11 cellular contexts compared by ENCODE assay signal in genomic region chr15:68281008-68281407, GRCh38. TPM values are rescaled to one million over a fixed set of nuclear protein-coding genes. Genes with fewer than 3 reads are reported as not detected.
A peak's percentile ranks its signal among the peaks of the same experiment; 100 is the strongest.
DNase-seq lines count a peak whose midpoint lies in the region; ATAC-seq and TF ChIP-seq lines count a peak whose summit lies in the region.
"Had no signal": no experiment of that assay in that cellular context is flagged by ENCODE, and none has a peak within 500 bp of the region (broad histone marks: within the 10 kb centered on the region; RNA-seq: fewer than 3 reads in every experiment).

No MANE protein-coding gene starts in this region.

- H3K27ac Mint-ChIP-seq in nephron progenitor cell, result peak overlapping the region; percentile 61

- H3K4me1 ChIP-seq in BLaER1, result peaks cover 44% of the 10 kb centered on the region
- peaks cover 21% of the 10 kb centered on the region; the same call in 1 of the 2 replicates for H3K4me1 ChIP-seq in MM.1S (ENCODE audit: low read length)
- peaks cover 10% of the 10 kb centered on the region for H3K4me1 ChIP-seq in colonic mucosa
- peaks cover 3% of the 10 kb centered on the region for H3K4me1 ChIP-seq in mesendoderm (ENCODE audit: control insufficient read depth, low read depth, low read length)

- H2AK5ac ChIP-seq in mesendoderm (ENCODE audit: low read length), result no peak overlapping the region

- no peak overlapping the region for H2BK120ac ChIP-seq in mesendoderm (ENCODE audit: low read depth, low read length)

- no peak overlapping the region for H3K27ac ChIP-seq in BLaER1
- H3K27ac ChIP-seq in MM.1S (ENCODE audit: low read length), result peak overlapping the region; percentile 93
- H3K27ac ChIP-seq in colonic mucosa, result peak overlapping the region; percentile 10
- H3K27ac ChIP-seq in mesendoderm (ENCODE audit: low read depth, low read length), result no peak overlapping the region

- 0 out of 2 replicates have a peak overlapping the region, but pooled peaks have one; percentile 95 for H3K9ac ChIP-seq in BLaER1
- peak overlapping the region; percentile 93 for H3K9ac ChIP-seq in MM.1S (ENCODE audit: low read length)
- peak overlapping the region in 1 of 2 donors; percentile 26 for H3K9ac ChIP-seq in colonic mucosa (ENCODE audit: low read depth in 2 of 2, low read length in 2 of 2)
- no peak overlapping the region for H3K9ac ChIP-seq in mesendoderm (ENCODE audit: low read length)

- peak overlapping the region; percentile 93 for H3K4me3 Mint-ChIP-seq in nephron progenitor cell

- H3K27me3 Mint-ChIP-seq in nephron progenitor cell (ENCODE audit: low read depth, poor library complexity), result no peaks in the 10 kb centered on the region

- H3K36me3 Mint-ChIP-seq in nephron progenitor cell (ENCODE audit: low read depth), result peaks cover 37% of the 10 kb centered on the region

- peak overlapping the region; percentile 85; the same call in 1 of the 2 replicates for H3K4me3 ChIP-seq in BLaER1
- H3K4me3 ChIP-seq in MM.1S (ENCODE audit: low read length), result peak overlapping the region; percentile 84
- H3K4me3 ChIP-seq in colonic mucosa, result no peak overlapping the region
- H3K4me3 ChIP-seq in mesendoderm (ENCODE audit: low read length), result no peak overlapping the region

- intact Hi-C loops in colonic mucosa (cut with DNase I), result no loop called here

- H4K20me1 ChIP-seq in BLaER1 (peaks cover 77% of the 10 kb centered on the region), MM.1S (ENCODE audit: insufficient read depth, low read length) (no peaks in the 10 kb centered on the region)

- ATAC-seq in HG02610 (IDR thresholded peaks at IDR 0.05; ENCODE audit: unreplicated experiment), result no peak
- ATAC-seq in HG03439 (IDR thresholded peaks at IDR 0.05; ENCODE audit: unreplicated experiment), result no peak

- peaks cover 31% of the 10 kb centered on the region for H3K36me3 ChIP-seq in BLaER1
- H3K36me3 ChIP-seq in MM.1S (replicated peaks; ENCODE audit: insufficient read depth, low read length), result peaks cover 4% of the 10 kb centered on the region; the same call in 1 of the 2 replicates
- no peaks in the 10 kb centered on the region for H3K36me3 ChIP-seq in colonic mucosa
- H3K36me3 ChIP-seq in mesendoderm (ENCODE audit: control insufficient read depth, insufficient read depth, low read length), result no peaks in the 10 kb centered on the region

- H2BK15ac ChIP-seq in mesendoderm (replicated peaks; ENCODE audit: low read depth), result no peak overlapping the region

- no peaks in the 10 kb centered on the region for H3K9me2 ChIP-seq in MM.1S (replicated peaks; ENCODE audit: insufficient read depth, low read length)

- no peak overlapping the region for H3K56ac ChIP-seq in mesendoderm (ENCODE audit: low read length)

- peaks cover 6% of the 10 kb centered on the region for H3K79me1 ChIP-seq in mesendoderm (ENCODE audit: low read length)

- peaks cover 51% of the 10 kb centered on the region for H3K4me1 Mint-ChIP-seq in nephron progenitor cell

- H3K27me3 ChIP-seq in BLaER1 (no peaks in the 10 kb centered on the region), MM.1S (replicated peaks; ENCODE audit: insufficient read depth, low read length) (no peaks in the 10 kb centered on the region), colonic mucosa (no peaks in the 10 kb centered on the region), mesendoderm (ENCODE audit: insufficient read depth, low read length, poor library complexity) (no peaks in the 10 kb centered on the region)

- no peak overlapping the region for H2AFZ ChIP-seq in MM.1S (ENCODE audit: low read length)

- DNase-seq in MM.1S, result peak; percentile 75
- no peak for DNase-seq in colonic mucosa
- no peak for DNase-seq in nephron progenitor cell
- DNase-seq in mesendoderm, result no peak
- no peak for DNase-seq in NCI-H1930 (lab: John Stamatoyannopoulos, UW)
- DNase-seq: activated CD4-positive, alpha-beta T cell treated with anti-CD3 and anti-CD28 coated beads for 4 hours; NCI-H1092 treated with DMSO at 0.1 percent for 48 hours; stimulated activated CD4-positive, alpha-beta T cell treated with anti-CD3 and anti-CD28 coated beads, Interleukin-1b, Interleukin-23, amount 100 ng/mL, for 48 hours had no signal

- peaks cover 64% of the 10 kb centered on the region for H3F3A ChIP-seq in MM.1S (ENCODE audit: insufficient read depth, low read length)

- no peak overlapping the region for H3K4ac ChIP-seq in mesendoderm (ENCODE audit: low read depth, low read length)

- H2BK5ac ChIP-seq in mesendoderm (ENCODE audit: low read length), result no peak overlapping the region

- H4K8ac ChIP-seq in mesendoderm (ENCODE audit: low read depth, low read length), result no peak overlapping the region

- H3K79me2 ChIP-seq in MM.1S (ENCODE audit: low read length), result peaks cover 100% of the 10 kb centered on the region
- peaks cover 52% of the 10 kb centered on the region for H3K79me2 ChIP-seq in mesendoderm (ENCODE audit: control insufficient read depth, insufficient read depth, low read length)

- no peak overlapping the region for H3K23ac ChIP-seq in mesendoderm (ENCODE audit: low read length)

- H4K5ac ChIP-seq in mesendoderm (ENCODE audit: low read length), result no peak overlapping the region

- no peak overlapping the region for H3K18ac ChIP-seq in mesendoderm (ENCODE audit: low read length)

- peak overlapping the region; percentile 91 for H3K4me2 ChIP-seq in BLaER1
- H3K4me2 ChIP-seq in MM.1S (ENCODE audit: low read depth, low read length), result peak overlapping the region; percentile 98
- no peak overlapping the region for H3K4me2 ChIP-seq in mesendoderm (ENCODE audit: low read length)

- TF ChIP-seq CTCF in MM.1S (IDR thresholded peaks at IDR 0.05; ENCODE audit: low read length), result no peak
- no peak for TF ChIP-seq CTCF in colonic mucosa (IDR thresholded peaks at IDR 0.05)
- no peak for TF ChIP-seq CTCF in nephron progenitor cell (IDR thresholded peaks at IDR 0.05)

- H3K9me3 ChIP-seq in BLaER1 (peaks cover 12% of the 10 kb centered on the region), MM.1S (replicated peaks; ENCODE audit: insufficient read depth, low read length) (no peaks in the 10 kb centered on the region), colonic mucosa (no peaks in the 10 kb centered on the region)

- WGBS in mesendoderm (ENCODE audit: extremely low coverage, insufficient coverage, low lambda C conversion rate), result no CpG with 5 or more reads among the region's 1 CpG

- H3K9me3 Mint-ChIP-seq in nephron progenitor cell, result peaks cover 18% of the 10 kb centered on the region

RNA-seq across cellular contexts. Expression of gene FEM1B, which starts 3.5 kb away (rescaled TPM):
- 10 to 100 TPM; 34.4 to 52.4 TPM for total RNA-seq in colonic mucosa
- polyA plus RNA-seq in mesendoderm (2013, experiment 1 of 2), result 27.9 TPM
- polyA plus RNA-seq in mesendoderm (2013, experiment 2 of 2), result 27.5 TPM

RNA-seq across cellular contexts. Expression of gene CLN6, which starts 51.5 kb away (rescaled TPM):
- total RNA-seq in colonic mucosa, result 10 to 100 TPM; 18.9 to 55.8 TPM
- polyA plus RNA-seq in mesendoderm (2013, experiment 1 of 2), result 53.2 TPM
- polyA plus RNA-seq in mesendoderm (2013, experiment 2 of 2), result 52.3 TPM

Comparison
In these comparisons a context has a peak if more than half of its experiments do, and no peak if none do; other contexts are left out.
1. H3K27ac ChIP-seq: peak in MM.1S (single experiment) and colonic mucosa (single experiment); none in BLaER1 (single experiment) and mesendoderm (single experiment).
2. H3K4me3 ChIP-seq: peak in BLaER1 (single experiment) and MM.1S (single experiment); none in colonic mucosa (single experiment) and mesendoderm (single experiment).